9 cellular contexts compared by ENCODE assay signal in the genomic region with DNA sequence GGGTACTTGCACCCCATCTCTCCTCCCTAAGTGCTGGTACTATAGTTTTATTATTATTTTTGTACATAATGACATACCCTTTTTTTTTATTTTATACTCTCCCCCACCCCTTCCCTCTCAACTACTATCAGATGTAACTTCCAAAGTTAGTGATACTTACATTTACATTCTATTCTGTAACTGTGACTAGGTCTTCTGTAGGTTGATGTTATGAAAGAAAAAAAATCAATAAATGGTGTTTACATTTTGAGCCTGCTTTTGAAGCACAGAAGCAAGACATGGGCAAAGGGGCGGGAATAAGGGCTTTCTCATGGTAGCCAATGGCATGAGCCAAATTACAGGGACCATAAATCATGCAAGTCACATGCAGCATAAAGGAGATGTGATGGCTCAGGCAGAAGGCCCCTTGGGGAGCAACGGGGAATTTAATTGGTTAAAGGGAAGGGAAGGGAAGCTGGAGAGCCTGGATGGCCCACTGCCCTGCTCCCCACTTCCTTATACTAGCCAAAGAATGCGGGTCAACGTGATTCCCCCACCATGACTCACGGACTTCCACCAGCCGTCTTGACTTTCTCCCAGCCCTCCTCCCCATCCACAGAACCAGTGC. TPM values are rescaled to one million over a fixed set of nuclear protein-coding genes. Genes with fewer than 3 reads are reported as not detected.
DNase-seq lines count a peak whose midpoint lies in the region; ATAC-seq and TF ChIP-seq lines count a peak whose summit lies in the region.
"Had no signal": no experiment of that assay in that cellular context is flagged by ENCODE, and none has a peak within 500 bp of the region (broad histone marks: within the 10 kb centered on the region; RNA-seq: fewer than 3 reads in every experiment).

No MANE protein-coding gene starts in this region.

- CTCF ChIA-PET in OCI-LY7 (lab: Charles Lee; ENCODE audit: unreplicated experiment) = no interaction called here

- no peaks in the 10 kb centered on the region for H3K27me3 ChIP-seq in uterus
- H3K27me3 ChIP-seq in stomach = no peaks in the 10 kb centered on the region

- intact Hi-C loops in left cardiac atrium (cut with DNase I) (no loop called here), Right ventricle myocardium inferior (cut with DNase I) (no loop called here), OCI-LY7 (cut with micrococcal nuclease; ENCODE audit: unreplicated experiment) (no loop called here), uterus (cut with DNase I; ENCODE audit: low total_unique reads) (no loop called here), stomach (cut with DNase I; ENCODE audit: low total_unique reads) (no loop called here)

- H3K9me3 ChIP-seq in OCI-LY7 (ENCODE audit: low read length) (no peaks in the 10 kb centered on the region; the same call in 1 of the 2 replicates), uterus (no peaks in the 10 kb centered on the region), stomach (no peaks in the 10 kb centered on the region)

- H4K20me1 ChIP-seq in OCI-LY7 (ENCODE audit: insufficient read depth, low read length) = no peaks in the 10 kb centered on the region

- H3K27ac ChIP-seq in OCI-LY7 (ENCODE audit: low read depth, low read length, poor library complexity, severe bottlenecking) (no peak overlapping the region), uterus (peak overlapping the region in 1 of 2 donors; percentile 11), stomach (peak overlapping the region in 2 of 5 donors; percentile 14 to 83)

- TF ChIP-seq POLR2A in uterus (IDR thresholded peaks at IDR 0.05) (no peak), stomach (IDR thresholded peaks at IDR 0.05) (no peak)

- H3K79me2 ChIP-seq in OCI-LY7 (ENCODE audit: insufficient read depth, low read depth, low read length) = no peaks in the 10 kb centered on the region

- 37 to 56% (median 50%) methylated on average over 6 of the region's 6 CpGs for WGBS in stomach, 5 donors

- H3K36me3 ChIP-seq in OCI-LY7 (ENCODE audit: insufficient read depth, low read length) (no peaks in the 10 kb centered on the region), uterus (no peaks in the 10 kb centered on the region), stomach (no peaks in the 10 kb centered on the region)

- H2AFZ ChIP-seq in OCI-LY7 (ENCODE audit: low read length) = no peak overlapping the region

- ATAC-seq in left cardiac atrium = peak in 1 of 2 donors; percentile 8
- ATAC-seq in Right ventricle myocardium inferior = no peak
- no peak for ATAC-seq in GM21447 (IDR thresholded peaks at IDR 0.05; ENCODE audit: unreplicated experiment)
- ATAC-seq in GM18511 (IDR thresholded peaks at IDR 0.05; ENCODE audit: unreplicated experiment) = no peak

- no peak for TF ChIP-seq EP300 in stomach (IDR thresholded peaks at IDR 0.05)

- no peak overlapping the region for H3K4me2 ChIP-seq in OCI-LY7 (ENCODE audit: low read length)

- POLR2A ChIA-PET in OCI-LY7 (lab: Charles Lee) = interaction anchor here (0.6 kb wide), 1 partner anchor 283 kb away, joined by 9 read pairs; no protein-coding TSS in a partner anchor

- no TSS peak for BruUV-seq in OCI-LY7 (replicated peaks; lab: Mats Ljungman, UMichigan)

- TF ChIP-seq CTCF in OCI-LY7 (conservative IDR thresholded peaks at IDR 0.05; ENCODE audit: low read length) (no peak), uterus (IDR thresholded peaks at IDR 0.05) (no peak), stomach (IDR thresholded peaks at IDR 0.05) (no peak)

- H3K4me3 ChIP-seq in OCI-LY7 (ENCODE audit: low read depth, low read length, poor library complexity, severe bottlenecking) = no peak overlapping the region
- H3K4me3 ChIP-seq in uterus = no peak overlapping the region
- no peak overlapping the region for H3K4me3 ChIP-seq in stomach

- H3K4me1 ChIP-seq in OCI-LY7 (ENCODE audit: insufficient read depth, low read length, poor library complexity, severe bottlenecking) (peaks cover 40% of the 10 kb centered on the region), uterus (peaks cover 0 to 3% of the 10 kb centered on the region in 2 donors), stomach (peaks cover 40 to 73% (median 49%) of the 10 kb centered on the region in 4 donors)

- H3K9me2 ChIP-seq in OCI-LY7 (ENCODE audit: insufficient read depth, low read length) = no peaks in the 10 kb centered on the region

- DNase-seq in left cardiac atrium (peak; percentile 45), Right ventricle myocardium inferior (ENCODE audit: missing footprints) (no peak), OCI-LY7 (ENCODE audit: low spot score) (peak; percentile 15), glomerular visceral epithelial cell (ENCODE audit: extremely low spot score) (peak; percentile 94), uterus (peak; percentile 26 to 40), stomach (no peak)
- DNase-seq: NCI-H1048 had no signal

RNA-seq across cellular contexts. Expression of gene ACSF2, which starts 2.4 kb away (rescaled TPM):
- 10 to 100 TPM; 64.8 to 66.4 TPM for total RNA-seq in left cardiac atrium
- 22.7 TPM for total RNA-seq in Right ventricle myocardium inferior
- 38.6 and 48.1 TPM in 2 replicates for total RNA-seq in OCI-LY7 (2014; rRNA removed; shearing (Covaris generic))
- total RNA-seq in OCI-LY7 (2022) = 42.7 and 48.2 TPM in 2 replicates
- 10 to 100 TPM; 16.7 to 60.6 (median 45.7) TPM for total RNA-seq in uterus
- total RNA-seq in stomach = 100 to 1,000 TPM in 3 of 5 donors, 10 to 100 TPM in 2; 16.1 to 172 (median 103) TPM
- polyA plus RNA-seq in stomach = 10 to 100 TPM; 44.7 to 86.8 (median 49.1) TPM

RNA-seq across cellular contexts. Expression of gene LRRC59, which starts 26.3 kb away (rescaled TPM):
- 10 to 100 TPM; 35.3 to 70.5 TPM for total RNA-seq in left cardiac atrium
- total RNA-seq in Right ventricle myocardium inferior = 24.5 TPM
- 81.9 and 87.4 TPM in 2 replicates for total RNA-seq in OCI-LY7 (2014; rRNA removed; shearing (Covaris generic))
- 111 and 125 TPM in 2 replicates for total RNA-seq in OCI-LY7 (2022)
- 10 to 100 TPM; 24.1 to 62.4 (median 47.1) TPM for total RNA-seq in uterus
- total RNA-seq in stomach = 100 to 1,000 TPM in 2 of 5 donors, 10 to 100 TPM in 3; 40.8 to 117 (median 77.1) TPM
- polyA plus RNA-seq in stomach = 10 to 100 TPM; 32.2 to 76.7 (median 75.3) TPM

RNA-seq across cellular contexts. Expression of gene CHAD, which starts 45.0 kb away (rescaled TPM):
- total RNA-seq in left cardiac atrium (1 to 10 TPM in 1 of 2 donors, under 1 TPM in 1; 0.37 to 1.1 TPM), Right ventricle myocardium inferior (0.16 TPM), OCI-LY7 (2022) (not detected in 2 replicates), uterus (not detected), stomach (10 to 100 TPM in 2 of 5 donors, under 1 TPM in 2, not detected in 1; 0.45 to 12.0 (median 6.0) TPM)
- not detected in 2 replicates for total RNA-seq in OCI-LY7 (2014; rRNA removed; shearing (Covaris generic))
- polyA plus RNA-seq in stomach = 1 to 10 TPM; 2.6 to 8.5 (median 4.9) TPM

RNA-seq across cellular contexts. Expression of gene EME1, which starts 50.6 kb away (rescaled TPM):
- total RNA-seq in left cardiac atrium (1 to 10 TPM in 1 of 2 donors, under 1 TPM in 1; 0.24 to 1.3 TPM), Right ventricle myocardium inferior (0.60 TPM), OCI-LY7 (2022) (34.2 and 38.2 TPM in 2 replicates), uterus (1 to 10 TPM in 2 of 4 donors, not detected in 2; 1.7 to 3.4 TPM), stomach (10 to 100 TPM in 1 of 5 donors, 1 to 10 TPM in 2, under 1 TPM in 1, not detected in 1; 0.87 to 15.8 (median 3.7) TPM)
- total RNA-seq in OCI-LY7 (2014; rRNA removed; shearing (Covaris generic)) = 25.2 and 34.0 TPM in 2 replicates
- 1 to 10 TPM in 2 of 3 donors, not detected in 1; 1.2 to 2.0 TPM for polyA plus RNA-seq in stomach

RNA-seq across cellular contexts. Expression of gene MRPL27, which starts 50.7 kb away (rescaled TPM):
- total RNA-seq in left cardiac atrium (10 to 100 TPM; 68.6 to 78.5 TPM), Right ventricle myocardium inferior (85.0 TPM), OCI-LY7 (2022) (63.9 and 68.8 TPM in 2 replicates), uterus (10 to 100 TPM; 16.4 to 72.1 (median 45.8) TPM), stomach (10 to 100 TPM; 25.0 to 67.7 (median 44.4) TPM)
- total RNA-seq in OCI-LY7 (2014; rRNA removed; shearing (Covaris generic)) = 80.2 and 85.1 TPM in 2 replicates
- 100 to 1,000 TPM; 175 to 258 (median 219) TPM for polyA plus RNA-seq in stomach

Comparison
In these comparisons a context has a peak if more than half of its experiments do, and no peak if none do; other contexts are left out.
1. DNase-seq: peak in left cardiac atrium (single experiment), OCI-LY7 (single experiment), glomerular visceral epithelial cell (single experiment) and uterus (2 of 2); none in Right ventricle myocardium inferior (single experiment) and stomach (single experiment).